Comparison of ENCODE assay signal across 13 cellular contexts in genomic region chr9:92312887-92313623, GRCh38. TPM values are rescaled to one million over a fixed set of nuclear protein-coding genes. Genes with fewer than 3 reads are reported as not detected.
DNase-seq lines count a peak whose midpoint lies in the region; ATAC-seq and TF ChIP-seq lines count a peak whose summit lies in the region.
"Had no signal": no experiment of that assay in that cellular context is flagged by ENCODE, and none has a peak within 500 bp of the region (broad histone marks: within the 10 kb centered on the region; RNA-seq: fewer than 3 reads in every experiment).

No MANE protein-coding gene starts in this region.

- peaks cover 11% of the 10 kb centered on the region for H3K4me1 ChIP-seq in mammary epithelial cell (ENCODE audit: insufficient read depth, low read length)

- CTCF ChIA-PET in mammary epithelial cell (lab: Charles Lee; ENCODE audit: low non-redundant PET), result no interaction called here

- H3K9me3 Mint-ChIP-seq in memory B cell, result no peaks in the 10 kb centered on the region

- no peaks in the 10 kb centered on the region for H4K20me1 ChIP-seq in mammary epithelial cell (ENCODE audit: insufficient read depth, low read length)

- peaks cover 21% of the 10 kb centered on the region for H3K79me2 ChIP-seq in mammary epithelial cell (ENCODE audit: insufficient read depth, low read length)

- H3K4me3 ChIP-seq in mammary epithelial cell (replicated peaks in 1 of 3; ENCODE audit: insufficient read depth in 1 of 3, low read depth in 2 of 3, low read length in 3 of 3), result no peak overlapping the region
- H3K4me3 ChIP-seq: GM23248 had no signal

- peak overlapping the region; percentile 63 for H3K4me2 ChIP-seq in mammary epithelial cell (ENCODE audit: insufficient read depth, low read depth, low read length)

- no peaks in the 10 kb centered on the region for H3K9me3 ChIP-seq in mammary epithelial cell (replicated peaks; ENCODE audit: insufficient read depth, low read length)

- intact Hi-C loops in mammary epithelial cell (cut with micrococcal nuclease), result no loop called here

- DNase-seq in EH (ENCODE audit: low read depth) (peak; percentile 20), NCI-H226 (peak; percentile 3), mammary epithelial cell (peak; percentile 61), memory B cell (ENCODE audit: low spot score in 2 of 2) (no peak), GM20000 (ENCODE audit: low spot score) (no peak)
- no peak for DNase-seq in stimulated activated CD4-positive, alpha-beta T cell treated with anti-CD3 and anti-CD28 coated beads, Interleukin-2, amount 100 ng/mL, for 24 hours
- DNase-seq: Calu3; GM23248; left colon; NCI-H2081; occipital lobe; stimulated activated CD4-positive, alpha-beta T cell treated with anti-CD3 and anti-CD28 coated beads, Interleukin-2, amount 100 ng/mL, for 48 hours had no signal

- no peaks in the 10 kb centered on the region for H3K27me3 ChIP-seq in mammary epithelial cell (ENCODE audit: insufficient read depth, low read length)

- ATAC-seq in memory B cell (ENCODE audit: low read depth), result no peak
- ATAC-seq in HG03565 (IDR thresholded peaks at IDR 0.05; ENCODE audit: unreplicated experiment), result no peak
- ATAC-seq: left colon had no signal

- no peak overlapping the region for H3K4me3 Mint-ChIP-seq in memory B cell

- in situ Hi-C loops in mammary epithelial cell (cut with MboI; ENCODE audit: low sequenced_read_pairs in 2 of 2), result no loop called here

- H2AFZ ChIP-seq in mammary epithelial cell (ENCODE audit: low read depth, low read length), result peak overlapping the region; percentile 10
- H2AFZ ChIP-seq: GM23248 had no signal

- WGBS in mammary epithelial cell (ENCODE audit: low coverage, missing lambda C conversion rate), result 13% methylated on average over 6 of the region's 6 CpGs

- H3K27ac ChIP-seq in mammary epithelial cell (ENCODE audit: insufficient read depth, low read depth, low read length), result peak overlapping the region; percentile 17
- H3K27ac ChIP-seq: GM23248 had no signal

- no peak for TF ChIP-seq CTCF in mammary epithelial cell (conservative IDR thresholded peaks at IDR 0.05 in 1 of 2, IDR thresholded peaks at IDR 0.05 in 1 of 2; ENCODE audit: extremely low read depth in 1 of 2, insufficient read depth in 1 of 2, low read depth in 1 of 2, low read length in 2 of 2)
- no peak for TF ChIP-seq CTCF in GM20000 (IDR thresholded peaks at IDR 0.05; ENCODE audit: extremely low read depth, missing control alignments)

- no peak overlapping the region for H3K9ac ChIP-seq in mammary epithelial cell (ENCODE audit: insufficient read depth, low read length)
- H3K9ac ChIP-seq: GM23248 had no signal

- H3K27me3 Mint-ChIP-seq in memory B cell, result no peaks in the 10 kb centered on the region

- peak overlapping the region; percentile 45 for H3K27ac Mint-ChIP-seq in memory B cell

- peaks cover 20% of the 10 kb centered on the region for H3K4me1 Mint-ChIP-seq in memory B cell

- dilution Hi-C loops in mammary epithelial cell (cut with HindIII; ENCODE audit: low sequenced_read_pairs), result loop anchor here (5.0 kb wide), 1 partner anchor 51 kb away; no protein-coding TSS in a partner anchor

- H3K36me3 Mint-ChIP-seq in memory B cell, result peaks cover 46% of the 10 kb centered on the region

- BruUV-seq in mammary epithelial cell (replicated peaks; lab: Mats Ljungman, UMichigan), result no TSS peak

- H3K36me3 ChIP-seq in mammary epithelial cell (ENCODE audit: insufficient read depth, low read length), result peaks cover 37% of the 10 kb centered on the region

RNA-seq across cellular contexts. Expression of gene NOL8, which starts 12.1 kb away (rescaled TPM):
- 10 to 100 TPM; 21.8 to 42.4 TPM for total RNA-seq in mammary epithelial cell
- 13.7 TPM for polyA plus RNA-seq in mammary epithelial cell
- polyA minus RNA-seq in mammary epithelial cell, result 14.5 TPM

RNA-seq across cellular contexts. Expression of gene CENPP, which starts 12.7 kb away (rescaled TPM):
- total RNA-seq in mammary epithelial cell, result 1 to 10 TPM; 3.0 to 7.5 TPM
- 4.4 TPM for polyA plus RNA-seq in mammary epithelial cell
- 2.6 TPM for polyA minus RNA-seq in mammary epithelial cell

RNA-seq across cellular contexts. Expression of gene IARS1, which starts 19.6 kb away (rescaled TPM):
- total RNA-seq in mammary epithelial cell, result 100 to 1,000 TPM; 240 to 401 TPM
- 67.3 TPM for polyA plus RNA-seq in mammary epithelial cell
- 401 TPM for polyA minus RNA-seq in mammary epithelial cell

Comparison
In these comparisons a context has a peak if more than half of its experiments do, and no peak if none do; other contexts are left out.
1. DNase-seq: peak in EH (single experiment), NCI-H226 (single experiment) and mammary epithelial cell (single experiment); none in memory B cell (0 of 2), GM20000 (single experiment) and stimulated activated CD4-positive, alpha-beta T cell treated with anti-CD3 and anti-CD28 coated beads, Interleukin-2, amount 100 ng/mL, for 24 hours (0 of 2).